ENCODE assay signal across 25 cellular contexts in genomic region chr5:126400621-126401251, GRCh38. TPM values are rescaled to one million over a fixed set of nuclear protein-coding genes. Genes with fewer than 3 reads are reported as not detected.
DNase-seq lines count a peak whose midpoint lies in the region; ATAC-seq, FAIRE-seq and TF ChIP-seq lines count a peak whose summit lies in the region.
"Had no signal": no experiment of that assay in that cellular context is flagged by ENCODE, and none has a peak within 500 bp of the region (broad histone marks: within the 10 kb centered on the region; RNA-seq: fewer than 3 reads in every experiment).

No MANE protein-coding gene starts in this region.

- POLR2A ChIA-PET in HCT116 (lab: Charles Lee) = no interaction called here
- POLR2A ChIA-PET in HEK293 (lab: Yijun Ruan, JAX) = no interaction called here
- POLR2A ChIA-PET in K562 (lab: Yijun Ruan, JAX) = no interaction called here

- peaks cover 21% of the 10 kb centered on the region for H3K9me3 Mint-ChIP-seq in astrocyte (ENCODE audit: unreplicated experiment)

- H3K4me3 Mint-ChIP-seq in astrocyte (ENCODE audit: unreplicated experiment) = no peak overlapping the region
- H3K4me3 Mint-ChIP-seq: CD14-positive monocyte; CD4-positive, alpha-beta memory T cell; CD4-positive, CD25-positive, alpha-beta regulatory T cell; CD8-positive, alpha-beta memory T cell had no signal

- no peaks in the 10 kb centered on the region for H3K27me3 Mint-ChIP-seq in astrocyte (ENCODE audit: low read depth, unreplicated experiment)

- TF ChIP-seq RAD21 in HCT116 (IDR thresholded peaks at IDR 0.05; ENCODE audit: low read depth) = no peak
- no peak for TF ChIP-seq RAD21 in K562 (CRISPR knock-in tag; conservative IDR thresholded peaks at IDR 0.05 in 1 of 2, IDR thresholded peaks at IDR 0.05 in 1 of 2)

- no peaks in the 10 kb centered on the region for H3K79me2 ChIP-seq in HCT116 (ENCODE audit: insufficient read depth, low read length)
- no peaks in the 10 kb centered on the region for H3K79me2 ChIP-seq in astrocyte (ENCODE audit: insufficient read depth, low read length)
- no peaks in the 10 kb centered on the region for H3K79me2 ChIP-seq in K562 (ENCODE audit: control insufficient read depth, insufficient read depth, low read length)

- no peaks in the 10 kb centered on the region for H3K27me3 ChIP-seq in HCT116 (ENCODE audit: insufficient read depth, low read length)
- no peaks in the 10 kb centered on the region for H3K27me3 ChIP-seq in astrocyte (ENCODE audit: insufficient read depth, low read length)
- H3K27me3 ChIP-seq in K562 (ENCODE audit: control insufficient read depth in 2 of 2, insufficient read depth in 2 of 2, low read length in 2 of 2) = no peaks in the 10 kb centered on the region
- H3K27me3 ChIP-seq: BE2C, BLaER1 had no signal

- peaks cover 16% of the 10 kb centered on the region for H3K4me1 Mint-ChIP-seq in astrocyte (ENCODE audit: low read depth, unreplicated experiment)
- H3K4me1 Mint-ChIP-seq: CD14-positive monocyte; CD4-positive, CD25-positive, alpha-beta regulatory T cell; CD8-positive, alpha-beta memory T cell had no signal

- WGBS in K562 (ENCODE audit: insufficient coverage, low coverage, missing lambda C conversion rate) = 2% methylated on average over 3 of the region's 3 CpGs

- no peaks in the 10 kb centered on the region for H3K9me2 ChIP-seq in HCT116 (ENCODE audit: insufficient read depth)

- H3K27ac ChIP-seq in HCT116 (ENCODE audit: low read depth, low read length) (no peak overlapping the region), HEK293 (ENCODE audit: extremely low read depth, low read depth, low read length) (no peak overlapping the region), astrocyte (ENCODE audit: low read depth, low read length) (no peak overlapping the region), K562 (ENCODE audit: extremely low read depth, low read depth, low read length) (no peak overlapping the region), coronary artery (no peak overlapping the region)
- H3K27ac ChIP-seq: BLaER1 had no signal

- H3K4me1 ChIP-seq in HCT116 (ENCODE audit: control insufficient read depth in 1 of 2, insufficient read depth in 2 of 2, low read length in 2 of 2) (no peaks in the 10 kb centered on the region), HEK293 (ENCODE audit: control insufficient read depth, insufficient read depth, low read length) (no peaks in the 10 kb centered on the region), astrocyte (ENCODE audit: insufficient read depth, low read length) (peaks cover 2% of the 10 kb centered on the region), K562 (replicated peaks in 1 of 2; ENCODE audit: control insufficient read depth in 2 of 2, insufficient read depth in 2 of 2, low read length in 2 of 2) (no peaks in the 10 kb centered on the region)
- H3K4me1 ChIP-seq: BE2C, BLaER1 had no signal

- ATAC-seq in HCT116 (no peak), K562 (no peak), GM18907 (IDR thresholded peaks at IDR 0.05; ENCODE audit: unreplicated experiment) (no peak), GM21529 (IDR thresholded peaks at IDR 0.05; ENCODE audit: unreplicated experiment) (no peak)

- H3K9me3 ChIP-seq in HCT116 (ENCODE audit: control insufficient read depth in 1 of 2, insufficient read depth in 1 of 2, low read depth in 1 of 2, low read length in 2 of 2) (peaks cover 10 to 12% of the 10 kb centered on the region in 2 experiments), HEK293 (ENCODE audit: control insufficient read depth, insufficient read depth, low read depth, low read length) (no peaks in the 10 kb centered on the region), astrocyte (ENCODE audit: insufficient read depth, low read depth, low read length) (no peaks in the 10 kb centered on the region), K562 (replicated peaks; ENCODE audit: control insufficient read depth, insufficient read depth, low read depth, low read length) (peaks cover 3% of the 10 kb centered on the region; the same call in 1 of the 2 replicates)
- H3K9me3 ChIP-seq: BE2C had no signal

- H3K9ac ChIP-seq in HCT116 (ENCODE audit: low read length) (no peak overlapping the region), astrocyte (ENCODE audit: low read length) (no peak overlapping the region), K562 (ENCODE audit: insufficient read depth in 1 of 2, low read depth in 2 of 2, low read length in 2 of 2) (no peak overlapping the region)
- H3K9ac ChIP-seq: BLaER1 had no signal

- no peaks in the 10 kb centered on the region for H3K36me3 Mint-ChIP-seq in astrocyte (ENCODE audit: low read depth, unreplicated experiment)
- H3K36me3 Mint-ChIP-seq: CD14-positive monocyte; CD4-positive, CD25-positive, alpha-beta regulatory T cell had no signal

- H4K20me1 ChIP-seq in HCT116 (ENCODE audit: insufficient read depth) (no peaks in the 10 kb centered on the region), astrocyte (ENCODE audit: insufficient read depth, low read length) (no peaks in the 10 kb centered on the region), K562 (replicated peaks; ENCODE audit: control insufficient read depth, insufficient read depth, low read length) (no peaks in the 10 kb centered on the region)
- H4K20me1 ChIP-seq: BLaER1 had no signal

- H3K4me2 ChIP-seq in HCT116 (ENCODE audit: low read length) = no peak overlapping the region
- H3K4me2 ChIP-seq in astrocyte (ENCODE audit: low read length) = no peak overlapping the region
- H3K4me2 ChIP-seq in K562 (ENCODE audit: insufficient read depth, low read length) = no peak overlapping the region
- H3K4me2 ChIP-seq: BLaER1 had no signal

- H3K27ac Mint-ChIP-seq in astrocyte (ENCODE audit: unreplicated experiment) = no peak overlapping the region
- H3K27ac Mint-ChIP-seq: CD14-positive monocyte; CD4-positive, CD25-positive, alpha-beta regulatory T cell; CD8-positive, alpha-beta memory T cell had no signal

- TF ChIP-seq EP300 in K562 (IDR thresholded peaks at IDR 0.05; ENCODE audit: low read length) = no peak

- CTCF ChIA-PET in HCT116 (lab: Charles Lee) (no interaction called here), HEK293 (lab: Yijun Ruan, JAX) (interaction anchor here (1.0 to 1.1 kb wide), 2 partner anchors 138 to 275 kb away, joined by 3 read pairs; no protein-coding TSS in a partner anchor), K562 (lab: Yijun Ruan, JAX; ENCODE audit: low intra/inter-chr PET ratio) (no interaction called here)

- in situ Hi-C loops in K562 (cut with MboI) = no loop called here

- TF ChIP-seq POLR2A in HCT116 (IDR thresholded peaks at IDR 0.05; ENCODE audit: borderline replicate concordance, extremely low read depth, insufficient read depth, insufficient read length) (no peak), K562 (conservative IDR thresholded peaks at IDR 0.05) (no peak)

- RAD21 ChIA-PET in HCT116 (lab: Charles Lee; ENCODE audit: low non-redundant PET in 1 of 2, low total read pairs in 2 of 2, uncharacterized antibody in 2 of 2, unreplicated experiment in 2 of 2) = no interaction called here

- H3K4me3 ChIP-seq in HCT116 (replicated peaks in 1 of 2; ENCODE audit: low read depth in 1 of 2, low read length in 2 of 2) = no peak overlapping the region
- no peak overlapping the region for H3K4me3 ChIP-seq in HEK293 (ENCODE audit: low read depth, low read length)
- no peak overlapping the region for H3K4me3 ChIP-seq in astrocyte (ENCODE audit: insufficient read depth, low read depth, low read length)
- H3K4me3 ChIP-seq in K562 = no peak overlapping the region
- H3K4me3 ChIP-seq in coronary artery = no peak overlapping the region
- H3K4me3 ChIP-seq: BLaER1 had no signal

- BruUV-seq in HCT116 (replicated peaks; lab: Mats Ljungman, UMichigan) (no TSS peak), K562 (replicated peaks; lab: Mats Ljungman, UMichigan) (no TSS peak)

- no peaks in the 10 kb centered on the region for H3K36me3 ChIP-seq in HCT116 (ENCODE audit: control insufficient read depth in 1 of 2, insufficient read depth in 2 of 2, low read length in 2 of 2)
- no peaks in the 10 kb centered on the region for H3K36me3 ChIP-seq in HEK293 (ENCODE audit: control insufficient read depth in 2 of 2, insufficient read depth in 1 of 2, low read length in 2 of 2)
- H3K36me3 ChIP-seq in astrocyte (ENCODE audit: insufficient read depth, low read length) = no peaks in the 10 kb centered on the region
- no peaks in the 10 kb centered on the region for H3K36me3 ChIP-seq in K562 (ENCODE audit: control insufficient read depth, insufficient read depth, low read length)
- H3K36me3 ChIP-seq: BE2C, BLaER1 had no signal

- TF ChIP-seq CTCF in HCT116 (IDR thresholded peaks at IDR 0.05 in 2 of 3, conservative IDR thresholded peaks at IDR 0.05 in 1 of 3; ENCODE audit: borderline replicate concordance in 1 of 3, insufficient read depth in 1 of 3, low read depth in 2 of 3, low read length in 2 of 3) (no peak), HEK293 (tag by site-specific recombination; IDR thresholded peaks at IDR 0.05) (no peak), astrocyte (IDR thresholded peaks at IDR 0.05; ENCODE audit: insufficient read depth, low read depth, low read length) (no peak), K562 (IDR thresholded peaks at IDR 0.05 in 2 of 3, conservative IDR thresholded peaks at IDR 0.05 in 1 of 3; ENCODE audit: insufficient read depth in 2 of 3, low read depth in 1 of 3, low read length in 3 of 3) (no peak), coronary artery (IDR thresholded peaks at IDR 0.05) (no peak)

- H3K9me1 ChIP-seq in K562 (ENCODE audit: control insufficient read depth, insufficient read depth, low read length) = no peaks in the 10 kb centered on the region

- intact Hi-C loops in HCT116 (cut with micrococcal nuclease) = no loop called here
- intact Hi-C loops in K562 (cut with micrococcal nuclease) = no loop called here

- no peak overlapping the region for H2AFZ ChIP-seq in HCT116 (ENCODE audit: low read depth, low read length, poor library complexity, severe bottlenecking)
- no peak overlapping the region for H2AFZ ChIP-seq in astrocyte (ENCODE audit: low read depth, low read length)
- H2AFZ ChIP-seq in K562 (ENCODE audit: low read depth, low read length) = no peak overlapping the region

- FAIRE-seq in astrocyte (lab: Jason Lieb, UNC) (peak; percentile 32), K562 (lab: Jason Lieb, UNC) (no peak)
- FAIRE-seq: GM12891 had no signal

- DNase-seq in HCT116 (ENCODE audit: low read depth, low spot score) (no peak), astrocyte (ENCODE audit: low read depth) (no peak), K562 (ENCODE audit: extremely low read depth in 1 of 4, low spot score in 3 of 4) (no peak), coronary artery (ENCODE audit: low spot score) (no peak)
- DNase-seq: 8988T; ACHN; BE2C; C1 segment of cervical spinal cord; CD4-positive, alpha-beta memory T cell; CD4-positive, CD25-positive, alpha-beta regulatory T cell; CD8-positive, alpha-beta memory T cell; COR-L47; DMS 273 treated with DMSO at 0.1 percent for 48 hours; DMS153; DMS53; DMS79; DND-41; EL; GDM1 had no signal

RNA-seq across cellular contexts. Expression of gene GRAMD2B, which starts 22.5 kb away (rescaled TPM):
- total RNA-seq in HCT116 (2021; ENCODE audit: unreplicated experiment) (7.2 TPM), astrocyte (29.1 and 34.4 TPM in 2 replicates), K562 (2014; rRNA removed) (1.8 and 2.6 TPM in 2 replicates), K562 (2014; rRNA removed; fragmentation: Illumina TruSeq; extraction: Trizol) (1.2 and 1.7 TPM in 2 replicates), K562 (2015; rRNA removed; fragmentation: Illumina TruSeq; extraction: Trizol) (0.87 and 1.5 TPM in 2 replicates), K562 (2021) (1.3 and 1.7 TPM in 2 replicates)
- polyA plus RNA-seq in HCT116 (2012) = 3.2 and 3.3 TPM in 2 replicates
- total RNA-seq in K562 (2011; cell fraction: chromatin; rRNA removed; ENCODE audit: low replicate concordance) = 2.3 and 4.7 TPM in 2 replicates
- 1.6 and 2.2 TPM in 2 replicates for total RNA-seq in K562 (2011; cell fraction: nucleolus; rRNA removed)
- total RNA-seq in K562 (2011; cell fraction: nucleoplasm; rRNA removed) = 1.8 and 4.0 TPM in 2 replicates
- polyA plus RNA-seq in K562 (2011; rRNA removed) (0.97 and 4.2 TPM in 2 replicates), K562 (2014; fragmentation: Illumina TruSeq; extraction: Trizol) (1.4 and 1.8 TPM in 2 replicates), K562 (2014; fragmentation: Nextera tagmentation; extraction: Ambion mirVana) (under 1 TPM; 0.32 to 0.90 TPM), K562 (2014; rRNA removed) (1.7 and 2.3 TPM in 2 replicates)
- 0.71 and 0.97 TPM in 2 replicates for polyA plus RNA-seq in K562 (2011; cell fraction: cytosol; rRNA removed)
- 1.4 and 3.7 TPM in 2 replicates for polyA plus RNA-seq in K562 (2011; cell fraction: nucleus; rRNA removed)
- polyA plus RNA-seq in K562 (2012) = 0.61 and 0.85 TPM in 2 replicates
- polyA minus RNA-seq in K562 (2011; rRNA and poly(A)+ RNA removed) = 1.0 and 2.9 TPM in 2 replicates
- 0.86 TPM in 1 of 2 replicates, not detected in the other for polyA minus RNA-seq in K562 (2011; cell fraction: cytosol; rRNA and poly(A)+ RNA removed)
- polyA minus RNA-seq in K562 (2011; cell fraction: nucleus; rRNA and poly(A)+ RNA removed) = 1.3 and 3.2 TPM in 2 replicates
